ENCODE assay signal across 8 cellular contexts in the genomic region with DNA sequence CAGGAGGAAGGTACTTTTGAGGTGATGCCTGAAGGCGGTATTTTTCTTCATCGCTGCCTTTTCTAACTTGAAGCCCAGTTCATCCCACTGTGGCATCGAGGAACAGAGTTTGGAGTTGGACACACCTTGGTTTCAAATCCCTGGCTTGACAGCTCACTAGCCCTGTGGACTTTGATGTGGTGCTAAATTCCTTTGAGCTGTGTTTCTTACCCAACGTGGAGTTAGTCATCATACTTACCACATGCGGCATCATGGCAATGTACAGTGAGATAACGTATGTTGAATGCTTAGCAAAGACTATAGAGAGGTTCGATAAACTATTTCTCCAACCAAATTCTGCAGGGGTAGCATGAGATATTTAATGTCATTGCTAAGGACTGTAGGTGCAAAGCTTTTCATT. TPM values are rescaled to one million over a fixed set of nuclear protein-coding genes. Genes with fewer than 3 reads are reported as not detected.
DNase-seq lines count a peak whose midpoint lies in the region; ATAC-seq, FAIRE-seq and TF ChIP-seq lines count a peak whose summit lies in the region.

No MANE protein-coding gene starts in this region.

- no peak overlapping the region for H3K14ac ChIP-seq in H1 (ENCODE audit: insufficient read length)

- H3K27ac ChIP-seq in CD4-positive, alpha-beta memory T cell (ENCODE audit: low read depth, low read length) = peak overlapping the region; percentile 80
- H3K27ac ChIP-seq in H1 (ENCODE audit: low read depth, low read length) (no peak overlapping the region), neural progenitor cell (no peak overlapping the region)

- no peaks in the 10 kb centered on the region for H3K27me3 Mint-ChIP-seq in CD4-positive, alpha-beta memory T cell
- peaks cover 28% of the 10 kb centered on the region for H3K27me3 Mint-ChIP-seq in neural progenitor cell (ENCODE audit: insufficient read depth, low read depth)

- no peak overlapping the region for H3K23ac ChIP-seq in H1 (ENCODE audit: insufficient read length)

- H2AK5ac ChIP-seq in H1 (ENCODE audit: low read depth, low read length) = peak overlapping the region; percentile 79; the same call in 1 of the 2 replicates

- H3K4me2 ChIP-seq in H1 (ENCODE audit: insufficient read depth in 1 of 2, low read depth in 2 of 2, low read length in 2 of 2) = peak overlapping the region; percentile 94 to 96
- H3K4me2 ChIP-seq in neural progenitor cell = peak overlapping the region; percentile 93

- H4K8ac ChIP-seq in H1 (ENCODE audit: extremely low read depth, insufficient read depth, low read length) = no peak overlapping the region

- H3K18ac ChIP-seq in H1 (ENCODE audit: extremely low read depth, low read length) = no peak overlapping the region

- H3K4me1 Mint-ChIP-seq in CD4-positive, alpha-beta memory T cell = peaks cover 53 to 88% (median 73%) of the 10 kb centered on the region in 4 donors
- peaks cover 56% of the 10 kb centered on the region for H3K4me1 Mint-ChIP-seq in neural progenitor cell

- peaks cover 0 to 4% (median under 1%) of the 10 kb centered on the region in 8 donors for H3K9me3 Mint-ChIP-seq in CD4-positive, alpha-beta memory T cell
- H3K9me3 Mint-ChIP-seq in neural progenitor cell = peaks cover 14% of the 10 kb centered on the region

- no peak overlapping the region for H2BK5ac ChIP-seq in H1 (ENCODE audit: low read depth, low read length)

- CTCF ChIA-PET in CD4-positive, alpha-beta memory T cell (lab: Charles Lee; ENCODE audit: partially characterized antibody) = interaction anchor here (0.7 to 8.0 kb wide), 7 partner anchors 9 to 54 kb away, joined by 3 to 67 read pairs (median 5); no protein-coding TSS in a partner anchor
- CTCF ChIA-PET in H1 (lab: Charles Lee; ENCODE audit: partially characterized antibody) = interaction anchor here (1.5 to 9.3 kb wide), 7 partner anchors 9 to 278 kb away, joined by 4 to 74 read pairs (median 16); no protein-coding TSS in a partner anchor

- no peak overlapping the region; the same call in 1 of the 2 replicates for H2BK12ac ChIP-seq in H1 (ENCODE audit: low read depth, low read length)

- H2AFZ ChIP-seq in H1 (ENCODE audit: low read length) (no peak overlapping the region), neural progenitor cell (replicated peaks) (no peak overlapping the region)

- FAIRE-seq in H1 (lab: Jason Lieb, UNC) = no peak

- H3K9ac ChIP-seq in H1 (replicated peaks in 1 of 4; ENCODE audit: extremely low read depth in 1 of 4, low read depth in 3 of 4, low read length in 3 of 4) = no peak overlapping the region
- H3K9ac ChIP-seq in neural progenitor cell = no peak overlapping the region

- TF ChIP-seq RAD21 in H1 (IDR thresholded peaks at IDR 0.05 in 1 of 2, conservative IDR thresholded peaks at IDR 0.05 in 1 of 2; ENCODE audit: low read depth in 2 of 2, low read length in 2 of 2) = no peak

- H3K56ac ChIP-seq in H1 (replicated peaks; ENCODE audit: insufficient read length, low read depth, low read length) = no peak overlapping the region

- no peaks in the 10 kb centered on the region for H3K27me3 ChIP-seq in CD4-positive, alpha-beta memory T cell (ENCODE audit: insufficient read depth, low read length)
- H3K27me3 ChIP-seq in H1 (replicated peaks in 1 of 4; ENCODE audit: control insufficient read depth in 3 of 4, extremely low read depth in 1 of 4, insufficient read depth in 3 of 4, low read length in 3 of 4) = no peaks in the 10 kb centered on the region
- peaks cover 13% of the 10 kb centered on the region for H3K27me3 ChIP-seq in neural progenitor cell

- POLR2A ChIA-PET in CD4-positive, alpha-beta memory T cell (lab: Charles Lee; ENCODE audit: partially characterized antibody) = interaction anchor here (0.8 to 21.0 kb wide), 9 partner anchors 13 to 51 kb away, joined by 3 to 469 read pairs (median 7); no protein-coding TSS in a partner anchor
- POLR2A ChIA-PET in H1 (lab: Charles Lee; ENCODE audit: partially characterized antibody) = interaction anchor here (0.9 to 7.8 kb wide), 7 partner anchors 8 to 203 kb away, joined by 3 to 102 read pairs (median 3); a partner anchor contains a TSS

- peak overlapping the region; percentile 12 for H4K91ac ChIP-seq in H1 (replicated peaks; ENCODE audit: insufficient read length, low read length)

- H3F3A ChIP-seq in neural progenitor cell (ENCODE audit: low read depth) = peaks cover 55% of the 10 kb centered on the region

- H4K20me1 ChIP-seq in H1 (replicated peaks in 1 of 2; ENCODE audit: control insufficient read depth in 1 of 2, insufficient read depth in 2 of 2, low read length in 2 of 2) = peaks cover 9 to 14% of the 10 kb centered on the region in 2 experiments
- peaks cover 48% of the 10 kb centered on the region for H4K20me1 ChIP-seq in neural progenitor cell (ENCODE audit: low read depth)

- H2BK20ac ChIP-seq in H1 (ENCODE audit: low read length) = peak overlapping the region; percentile 27; the same call in 1 of the 2 replicates

- intact Hi-C loops in CD4-positive, alpha-beta memory T cell (cut with micrococcal nuclease) = loop anchor here (1.0 kb wide), 2 partner anchors 16 to 49 kb away; no protein-coding TSS in a partner anchor

- peaks cover 23 to 78% of the 10 kb centered on the region in 2 experiments for H3K79me2 ChIP-seq in H1 (ENCODE audit: control insufficient read depth in 1 of 2, insufficient read depth in 2 of 2, low read length in 2 of 2)
- H3K79me2 ChIP-seq in neural progenitor cell (ENCODE audit: low read depth) = peaks cover 85% of the 10 kb centered on the region

- H3K36me3 Mint-ChIP-seq in CD4-positive, alpha-beta memory T cell = peaks cover 3 to 22% of the 10 kb centered on the region in 2 donors
- H3K36me3 Mint-ChIP-seq in neural progenitor cell = peaks cover 18% of the 10 kb centered on the region

- H3K79me1 ChIP-seq in H1 (ENCODE audit: low read depth, low read length) = peaks cover 17% of the 10 kb centered on the region; the same call in 1 of the 2 replicates

- no peaks in the 10 kb centered on the region for H3K36me3 ChIP-seq in CD4-positive, alpha-beta memory T cell (ENCODE audit: insufficient read depth, low read length)
- H3K36me3 ChIP-seq in H1 (ENCODE audit: control insufficient read depth in 2 of 4, insufficient read depth in 4 of 4, low read length in 3 of 4) (peaks cover 0 to 6% (median 0%) of the 10 kb centered on the region in 4 experiments; a peak in 2 of 8 replicates), neural progenitor cell (peaks cover 12% of the 10 kb centered on the region)

- H3K4me3 Mint-ChIP-seq in CD4-positive, alpha-beta memory T cell = peak overlapping the region; percentile 65 to 89 (median 76)
- H3K4me3 Mint-ChIP-seq in neural progenitor cell = peak overlapping the region; percentile 46

- TF ChIP-seq EP300 in H1 (IDR thresholded peaks at IDR 0.05; ENCODE audit: borderline replicate concordance in 1 of 2, low read depth in 2 of 2, low read length in 2 of 2) = no peak

- H2BK120ac ChIP-seq in H1 (replicated peaks; ENCODE audit: low read depth, low read length) = peak overlapping the region; percentile 45

- H3K4ac ChIP-seq in H1 (replicated peaks; ENCODE audit: insufficient read length, low read depth, low read length) = no peak overlapping the region

- TF ChIP-seq CTCF in H1 (IDR thresholded peaks at IDR 0.05; ENCODE audit: control extremely low read depth in 1 of 3, insufficient read depth in 1 of 3, low read depth in 1 of 3, low read length in 3 of 3) (no peak), neural progenitor cell (IDR thresholded peaks at IDR 0.05) (no peak)

- ATAC-seq in GM21526 (IDR thresholded peaks at IDR 0.05; ENCODE audit: low FRiP score, unreplicated experiment) (no peak), HG02884 (IDR thresholded peaks at IDR 0.05; ENCODE audit: unreplicated experiment) (no peak)

- no peak overlapping the region for H3K4me3 ChIP-seq in CD4-positive, alpha-beta memory T cell (ENCODE audit: low read length in 2 of 2)
- H3K4me3 ChIP-seq in H1 (ENCODE audit: extremely low read depth in 1 of 4, insufficient read depth in 2 of 4, low read depth in 3 of 4, low read length in 4 of 4) (peak overlapping the region in 2 of 4 experiments; percentile 6 to 80; a peak in 4 of 8 replicates), neural progenitor cell (peak overlapping the region; percentile 82)

- peaks cover 91% of the 10 kb centered on the region for H3K4me1 ChIP-seq in CD4-positive, alpha-beta memory T cell (ENCODE audit: insufficient read depth, low read length)
- H3K4me1 ChIP-seq in H1 (replicated peaks in 1 of 4; ENCODE audit: control insufficient read depth in 3 of 4, insufficient read depth in 4 of 4, low read length in 3 of 4) = peaks cover 22 to 46% (median 36%) of the 10 kb centered on the region in 4 experiments
- H3K4me1 ChIP-seq in neural progenitor cell = peaks cover 58% of the 10 kb centered on the region

- no peak overlapping the region for H4K5ac ChIP-seq in H1 (ENCODE audit: insufficient read length, low read depth, low read length)

- no peaks in the 10 kb centered on the region for H3K9me3 ChIP-seq in CD4-positive, alpha-beta memory T cell (ENCODE audit: control insufficient read depth in 1 of 2, low read length in 2 of 2)
- H3K9me3 ChIP-seq in H1 (ENCODE audit: insufficient read depth in 2 of 2, low read depth in 1 of 2, low read length in 1 of 2) = peaks cover 0 to under 1% of the 10 kb centered on the region in 2 experiments; a peak in 2 of 4 replicates
- peaks cover 12% of the 10 kb centered on the region for H3K9me3 ChIP-seq in neural progenitor cell (ENCODE audit: low read depth)

- peaks cover 19% of the 10 kb centered on the region for H3K23me2 ChIP-seq in H1 (ENCODE audit: low read depth, low read length)

- no peak for TF ChIP-seq POLR2A in H1 (IDR thresholded peaks at IDR 0.05; ENCODE audit: control extremely low read depth in 1 of 2, low read depth in 2 of 2, low read length in 2 of 2)

- DNase-seq in CD4-positive, alpha-beta memory T cell = peak in 4 of 5 donors; percentile 37 to 83 (median 43)
- DNase-seq in NCI-H226 (peak; percentile 94), H1 (ENCODE audit: low read depth in 1 of 2, low spot score in 2 of 2) (no peak), neural progenitor cell (ENCODE audit: low spot score) (no peak), NCI-H2196 treated with DMSO at 0.1 percent for 48 hours (lab: John Stamatoyannopoulos, UW; ENCODE audit: unreplicated experiment) (no peak), COLO668 (lab: John Stamatoyannopoulos, UW; ENCODE audit: unreplicated experiment) (no peak)

- H2BK15ac ChIP-seq in H1 (ENCODE audit: low read length) = no peak overlapping the region

- 65% methylated on average over 7 of the region's 7 CpGs; no CpG with 5 or more reads in 1 of the 2 experiments for WGBS in H1 (ENCODE audit: extremely low coverage in 1 of 2, insufficient coverage in 1 of 2, insufficient read length in 1 of 2, insufficient replicate concordance in 2 of 2, low coverage in 1 of 2, low lambda C conversion rate in 2 of 2, missing lambda C conversion rate in 1 of 2), 2 experiments

- H3K27ac Mint-ChIP-seq in CD4-positive, alpha-beta memory T cell = peak overlapping the region; percentile 78 to 95 (median 87)
- no peak overlapping the region for H3K27ac Mint-ChIP-seq in neural progenitor cell

RNA-seq across cellular contexts. Expression of a gene that starts 3.4 kb away (rescaled TPM):
- 10 to 100 TPM; 53.3 to 56.5 TPM for total RNA-seq in CD4-positive, alpha-beta memory T cell
- 10 to 100 TPM; 10.8 to 62.6 TPM for polyA plus RNA-seq in CD4-positive, alpha-beta memory T cell
- 89.1 and 90.6 TPM in 2 replicates for total RNA-seq in H1 (2021; fragmentation: NEBNext Ultra II Directional; extraction: Animal tissue kit (Norgen Biotek cat#: 25700))
- polyA plus RNA-seq in H1 (2011; rRNA removed) = 43.4 and 52.2 TPM in 2 replicates
- polyA plus RNA-seq in H1 (2011; cell fraction: cytosol; rRNA removed) = 47.9 TPM
- 122 TPM for polyA plus RNA-seq in H1 (2011; cell fraction: nucleus; rRNA removed)
- polyA plus RNA-seq in H1 (2012, experiment 1 of 2) = 38.4 to 58.9 TPM (median 52.0 TPM) in 4 replicates
- polyA plus RNA-seq in H1 (2012, experiment 2 of 2) = 33.1 TPM
- 25.1 TPM for polyA plus RNA-seq in H1 (2013, experiment 1 of 2)
- polyA plus RNA-seq in H1 (2013, experiment 2 of 2) = 24.3 TPM
- polyA minus RNA-seq in H1 (2011; rRNA and poly(A)+ RNA removed) = 67.8 and 88.3 TPM in 2 replicates
- polyA minus RNA-seq in H1 (2011; cell fraction: cytosol; rRNA and poly(A)+ RNA removed) = 45.6 TPM
- 80.2 TPM for polyA minus RNA-seq in H1 (2011; cell fraction: nucleus; rRNA and poly(A)+ RNA removed)
- 12.6 and 50.0 TPM in 2 replicates for total RNA-seq in neural progenitor cell (ENCODE audit: low replicate concordance)

Comparison
In these comparisons a context has a peak if more than half of its experiments do, and no peak if none do; other contexts are left out.
1. DNase-seq: peak in CD4-positive, alpha-beta memory T cell (4 of 5) and NCI-H226 (single experiment); none in H1 (0 of 2), neural progenitor cell (single experiment), NCI-H2196 treated with DMSO at 0.1 percent for 48 hours (single experiment) and COLO668 (single experiment).